ENCODE assay signal across 1 cellular context in the genomic region with DNA sequence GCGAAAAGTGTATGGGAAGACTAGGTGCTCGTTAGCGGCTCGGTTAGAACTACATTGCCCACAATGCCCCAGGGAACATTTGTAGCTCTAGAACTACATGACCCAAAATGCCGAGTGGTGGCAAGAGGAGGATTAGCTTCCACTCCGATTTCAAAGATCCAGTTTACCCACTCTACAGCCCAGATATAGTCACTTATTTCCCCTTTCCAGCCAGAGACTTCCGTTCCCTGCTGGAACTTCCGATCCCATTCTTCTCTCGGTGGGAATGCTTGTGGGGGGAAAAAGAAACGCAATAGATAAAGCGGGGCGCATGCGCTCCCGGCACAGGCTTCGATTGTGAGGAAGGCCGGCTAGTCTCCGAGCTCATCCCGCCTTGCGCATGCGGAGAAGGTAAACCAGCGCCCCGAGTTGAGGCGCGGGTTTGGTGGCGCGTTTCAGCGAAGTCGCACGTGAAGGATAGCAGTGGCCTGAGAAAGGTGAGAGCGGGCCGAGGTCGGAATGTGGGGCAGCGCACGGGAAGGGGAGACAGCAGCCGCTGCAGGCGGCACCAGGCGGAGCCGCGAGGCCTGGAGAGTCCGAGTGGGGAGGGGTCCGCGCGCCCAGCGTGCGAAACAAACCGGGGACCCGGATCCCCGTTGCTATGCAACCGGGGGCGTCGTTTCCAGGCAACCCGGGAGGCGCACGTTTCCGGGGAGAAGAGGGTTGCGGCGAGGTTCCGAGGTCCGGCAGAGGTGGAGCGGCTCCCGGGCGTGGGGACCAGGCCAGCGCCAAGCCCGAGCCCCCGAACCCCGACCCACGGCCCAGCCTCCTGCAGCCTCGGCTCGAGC.
TF ChIP-seq lines count a peak whose summit lies in the region.

A gene with protein sequence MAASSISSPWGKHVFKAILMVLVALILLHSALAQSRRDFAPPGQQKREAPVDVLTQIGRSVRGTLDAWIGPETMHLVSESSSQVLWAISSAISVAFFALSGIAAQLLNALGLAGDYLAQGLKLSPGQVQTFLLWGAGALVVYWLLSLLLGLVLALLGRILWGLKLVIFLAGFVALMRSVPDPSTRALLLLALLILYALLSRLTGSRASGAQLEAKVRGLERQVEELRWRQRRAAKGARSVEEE (plus strand): TSS at position 366 of the 827 bp plus-strand sequence. CDS start 5,536 bp downstream, outside the sequence.

TF ChIP-seq in SK-N-SH, 30 proteins besides CTCF, POLR2A, EP300 and RAD21 (continued from another document):
- TF ChIP-seq, protein P1, sequence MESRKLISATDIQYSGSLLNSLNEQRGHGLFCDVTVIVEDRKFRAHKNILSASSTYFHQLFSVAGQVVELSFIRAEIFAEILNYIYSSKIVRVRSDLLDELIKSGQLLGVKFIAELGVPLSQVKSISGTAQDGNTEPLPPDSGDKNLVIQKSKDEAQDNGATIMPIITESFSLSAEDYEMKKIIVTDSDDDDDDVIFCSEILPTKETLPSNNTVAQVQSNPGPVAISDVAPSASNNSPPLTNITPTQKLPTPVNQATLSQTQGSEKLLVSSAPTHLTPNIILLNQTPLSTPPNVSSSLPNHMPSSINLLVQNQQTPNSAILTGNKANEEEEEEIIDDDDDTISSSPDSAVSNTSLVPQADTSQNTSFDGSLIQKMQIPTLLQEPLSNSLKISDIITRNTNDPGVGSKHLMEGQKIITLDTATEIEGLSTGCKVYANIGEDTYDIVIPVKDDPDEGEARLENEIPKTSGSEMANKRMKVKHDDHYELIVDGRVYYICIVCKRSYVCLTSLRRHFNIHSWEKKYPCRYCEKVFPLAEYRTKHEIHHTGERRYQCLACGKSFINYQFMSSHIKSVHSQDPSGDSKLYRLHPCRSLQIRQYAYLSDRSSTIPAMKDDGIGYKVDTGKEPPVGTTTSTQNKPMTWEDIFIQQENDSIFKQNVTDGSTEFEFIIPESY (IDR thresholded peaks at IDR 0.05; ENCODE audit: borderline replicate concordance, low read depth) = no peak
- TF ChIP-seq TAF1 (IDR thresholded peaks at IDR 0.05; ENCODE audit: borderline replicate concordance, low read depth, low read length) (no peak; the same call in 1 of the 2 replicates), USF1 (IDR thresholded peaks at IDR 0.05; ENCODE audit: borderline replicate concordance, low read depth) (no peak), GATA2 (CRISPR knock-in tag; IDR thresholded peaks at IDR 0.05) (no peak), GABPA (IDR thresholded peaks at IDR 0.05; ENCODE audit: low read depth) (peak; percentile 72), SIN3A (IDR thresholded peaks at IDR 0.05; ENCODE audit: borderline replicate concordance, low read depth, low read length) (no peak; the same call in 1 of the 2 replicates), MEF2A (IDR thresholded peaks at IDR 0.05; ENCODE audit: borderline replicate concordance, low read depth) (no peak), SMC3 (IDR thresholded peaks at IDR 0.05; ENCODE audit: low read depth, low read length) (no peak), FOXM1 (IDR thresholded peaks at IDR 0.05; ENCODE audit: low read depth) (no peak), RCOR1 (IDR thresholded peaks at IDR 0.05; ENCODE audit: low read length) (no peak)
- TF ChIP-seq, protein P2, sequence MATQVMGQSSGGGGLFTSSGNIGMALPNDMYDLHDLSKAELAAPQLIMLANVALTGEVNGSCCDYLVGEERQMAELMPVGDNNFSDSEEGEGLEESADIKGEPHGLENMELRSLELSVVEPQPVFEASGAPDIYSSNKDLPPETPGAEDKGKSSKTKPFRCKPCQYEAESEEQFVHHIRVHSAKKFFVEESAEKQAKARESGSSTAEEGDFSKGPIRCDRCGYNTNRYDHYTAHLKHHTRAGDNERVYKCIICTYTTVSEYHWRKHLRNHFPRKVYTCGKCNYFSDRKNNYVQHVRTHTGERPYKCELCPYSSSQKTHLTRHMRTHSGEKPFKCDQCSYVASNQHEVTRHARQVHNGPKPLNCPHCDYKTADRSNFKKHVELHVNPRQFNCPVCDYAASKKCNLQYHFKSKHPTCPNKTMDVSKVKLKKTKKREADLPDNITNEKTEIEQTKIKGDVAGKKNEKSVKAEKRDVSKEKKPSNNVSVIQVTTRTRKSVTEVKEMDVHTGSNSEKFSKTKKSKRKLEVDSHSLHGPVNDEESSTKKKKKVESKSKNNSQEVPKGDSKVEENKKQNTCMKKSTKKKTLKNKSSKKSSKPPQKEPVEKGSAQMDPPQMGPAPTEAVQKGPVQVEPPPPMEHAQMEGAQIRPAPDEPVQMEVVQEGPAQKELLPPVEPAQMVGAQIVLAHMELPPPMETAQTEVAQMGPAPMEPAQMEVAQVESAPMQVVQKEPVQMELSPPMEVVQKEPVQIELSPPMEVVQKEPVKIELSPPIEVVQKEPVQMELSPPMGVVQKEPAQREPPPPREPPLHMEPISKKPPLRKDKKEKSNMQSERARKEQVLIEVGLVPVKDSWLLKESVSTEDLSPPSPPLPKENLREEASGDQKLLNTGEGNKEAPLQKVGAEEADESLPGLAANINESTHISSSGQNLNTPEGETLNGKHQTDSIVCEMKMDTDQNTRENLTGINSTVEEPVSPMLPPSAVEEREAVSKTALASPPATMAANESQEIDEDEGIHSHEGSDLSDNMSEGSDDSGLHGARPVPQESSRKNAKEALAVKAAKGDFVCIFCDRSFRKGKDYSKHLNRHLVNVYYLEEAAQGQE (IDR thresholded peaks at IDR 0.05; ENCODE audit: low read depth, low read length) = no peak
